In the genomic region with DNA sequence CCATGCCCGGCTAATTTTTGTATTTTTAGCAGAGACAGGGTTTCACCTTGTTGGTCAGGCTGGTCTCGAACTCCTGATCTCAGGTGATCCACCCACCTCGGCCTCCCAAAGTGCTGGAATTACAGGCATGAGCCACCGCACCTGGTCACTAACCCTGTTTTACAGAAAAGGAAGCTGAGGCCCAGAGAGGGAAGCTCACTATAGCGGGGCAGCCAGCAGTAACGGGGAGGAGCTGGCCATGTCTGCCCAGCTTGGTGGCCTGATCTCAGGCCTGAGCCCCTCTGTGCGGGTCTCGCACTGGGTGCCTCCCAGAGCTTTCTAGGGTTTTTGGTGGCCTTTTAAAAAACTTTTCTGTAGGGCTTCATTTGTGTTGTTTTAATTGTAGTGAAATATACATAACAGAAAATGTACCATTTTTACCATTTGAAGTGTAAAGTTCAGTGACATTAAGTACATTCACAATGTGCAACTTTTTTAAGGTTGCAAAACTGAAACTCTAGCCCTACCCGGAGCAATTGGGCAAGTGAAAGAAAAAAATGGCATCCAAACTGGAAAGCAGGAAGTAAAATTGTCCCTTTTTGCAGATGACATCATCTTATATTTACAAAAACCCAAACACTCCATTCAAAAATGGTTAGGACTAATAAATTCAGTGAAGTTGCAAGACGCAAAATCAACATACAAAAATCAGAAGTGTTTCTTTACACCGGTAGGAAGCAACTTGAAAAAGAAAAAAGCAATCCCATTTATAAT, we compare ENCODE assay signal across 9 cellular contexts. TPM values are rescaled to one million over a fixed set of nuclear protein-coding genes. Genes with fewer than 3 reads are reported as not detected.
DNase-seq lines count a peak whose midpoint lies in the region; ATAC-seq, FAIRE-seq and TF ChIP-seq lines count a peak whose summit lies in the region.
"Had no signal": no experiment of that assay in that cellular context is flagged by ENCODE, and none has a peak within 500 bp of the region (broad histone marks: within the 10 kb centered on the region; RNA-seq: fewer than 3 reads in every experiment).

No MANE protein-coding gene starts in this region.

- no peaks in the 10 kb centered on the region for H3K27me3 ChIP-seq in OCI-LY3 (ENCODE audit: low read depth, low read length)
- H3K27me3 ChIP-seq in colonic mucosa = no peaks in the 10 kb centered on the region

- no peak for FAIRE-seq in D721Med (lab: Jason Lieb, UNC)

- H4K20me1 ChIP-seq in OCI-LY3 (ENCODE audit: insufficient read depth, low read length) = no peaks in the 10 kb centered on the region

- peaks cover 4% of the 10 kb centered on the region for H3K9me3 Mint-ChIP-seq in activated CD8-positive, alpha-beta memory T cell treated with anti-CD3 and anti-CD28 coated beads, Interleukin-2, amount 10 ng/mL, durations not matched to agents 7 days and 5 days (ENCODE audit: low read depth)
- peaks cover 5% of the 10 kb centered on the region for H3K9me3 Mint-ChIP-seq in stimulated activated effector memory CD8-positive, alpha-beta T cell treated with anti-CD3 and anti-CD28 coated beads, Interleukin-12 subunit alpha, Interleukin-12 subunit beta, amount 100 ng/mL, for 72 hours

- H3K79me2 ChIP-seq in OCI-LY3 (ENCODE audit: low read length) = no peaks in the 10 kb centered on the region

- peak overlapping the region; percentile 67 for H3K4me3 ChIP-seq in OCI-LY3 (ENCODE audit: low read length)
- H3K4me3 ChIP-seq in colonic mucosa = no peak overlapping the region

- H3K27me3 Mint-ChIP-seq in activated CD8-positive, alpha-beta memory T cell treated with anti-CD3 and anti-CD28 coated beads, Interleukin-2, amount 10 ng/mL, durations not matched to agents 7 days and 5 days = peaks cover 2% of the 10 kb centered on the region

- H3K36me3 Mint-ChIP-seq in activated CD8-positive, alpha-beta memory T cell treated with anti-CD3 and anti-CD28 coated beads, Interleukin-2, amount 10 ng/mL, durations not matched to agents 7 days and 5 days = peaks cover 5% of the 10 kb centered on the region
- H3K36me3 Mint-ChIP-seq in stimulated activated effector memory CD8-positive, alpha-beta T cell treated with anti-CD3 and anti-CD28 coated beads, Interleukin-12 subunit alpha, Interleukin-12 subunit beta, amount 100 ng/mL, for 72 hours = peaks cover 8% of the 10 kb centered on the region

- H3K9ac ChIP-seq in OCI-LY3 (ENCODE audit: low read length) = peak overlapping the region; percentile 53
- H3K9ac ChIP-seq in colonic mucosa (ENCODE audit: low read depth in 2 of 2, low read length in 2 of 2) = no peak overlapping the region

- H3K27ac Mint-ChIP-seq in activated CD8-positive, alpha-beta memory T cell treated with anti-CD3 and anti-CD28 coated beads, Interleukin-2, amount 10 ng/mL, durations not matched to agents 7 days and 5 days = peak overlapping the region; percentile 92
- peak overlapping the region; percentile 96 for H3K27ac Mint-ChIP-seq in stimulated activated effector memory CD8-positive, alpha-beta T cell treated with anti-CD3 and anti-CD28 coated beads, Interleukin-12 subunit alpha, Interleukin-12 subunit beta, amount 100 ng/mL, for 72 hours

- H3K4me3 Mint-ChIP-seq in activated CD8-positive, alpha-beta memory T cell treated with anti-CD3 and anti-CD28 coated beads, Interleukin-2, amount 10 ng/mL, durations not matched to agents 7 days and 5 days = peak overlapping the region; percentile 86
- peak overlapping the region; percentile 90 for H3K4me3 Mint-ChIP-seq in stimulated activated effector memory CD8-positive, alpha-beta T cell treated with anti-CD3 and anti-CD28 coated beads, Interleukin-12 subunit alpha, Interleukin-12 subunit beta, amount 100 ng/mL, for 72 hours

- H3K4me1 Mint-ChIP-seq in activated CD8-positive, alpha-beta memory T cell treated with anti-CD3 and anti-CD28 coated beads, Interleukin-2, amount 10 ng/mL, durations not matched to agents 7 days and 5 days = peaks cover 31% of the 10 kb centered on the region
- H3K4me1 Mint-ChIP-seq in stimulated activated effector memory CD8-positive, alpha-beta T cell treated with anti-CD3 and anti-CD28 coated beads, Interleukin-12 subunit alpha, Interleukin-12 subunit beta, amount 100 ng/mL, for 72 hours = peaks cover 53% of the 10 kb centered on the region

- H3K27ac ChIP-seq in OCI-LY3 (ENCODE audit: low read length) = peak overlapping the region; percentile 84
- H3K27ac ChIP-seq in colonic mucosa = peak overlapping the region; percentile 11

- H3K36me3 ChIP-seq in OCI-LY3 (replicated peaks; ENCODE audit: low read depth, low read length) = peaks cover 12% of the 10 kb centered on the region
- no peaks in the 10 kb centered on the region for H3K36me3 ChIP-seq in colonic mucosa

- peaks cover 58% of the 10 kb centered on the region for H3K4me1 ChIP-seq in OCI-LY3 (ENCODE audit: low read length)
- no peaks in the 10 kb centered on the region for H3K4me1 ChIP-seq in colonic mucosa

- H3K4me2 ChIP-seq in OCI-LY3 (ENCODE audit: low read length) = peak overlapping the region; percentile 68

- no peak for TF ChIP-seq CTCF in OCI-LY3 (IDR thresholded peaks at IDR 0.05; ENCODE audit: low read depth, low read length)
- TF ChIP-seq CTCF in colonic mucosa (IDR thresholded peaks at IDR 0.05) = no peak
- no peak for TF ChIP-seq CTCF in D721Med (IDR thresholded peaks at IDR 0.05; ENCODE audit: insufficient read depth, missing control alignments)

- CTCF ChIA-PET in activated CD8-positive, alpha-beta memory T cell treated with anti-CD3 and anti-CD28 coated beads, Interleukin-2, amount 10 ng/mL, durations not matched to agents 7 days and 5 days (lab: Charles Lee) = interaction anchor here (0.7 to 2.9 kb wide), 32 partner anchors 9 to 336 kb away, joined by 3 to 23 read pairs (median 4); a partner anchor contains a TSS

- H2AFZ ChIP-seq in OCI-LY3 (ENCODE audit: low read depth, low read length) = peak overlapping the region; percentile 30; the same call in 1 of the 2 replicates

- H3K9me3 ChIP-seq in OCI-LY3 (ENCODE audit: insufficient read depth, low read length) = peaks cover 12% of the 10 kb centered on the region
- H3K9me3 ChIP-seq in colonic mucosa = no peaks in the 10 kb centered on the region

- peak; percentile 32 for ATAC-seq in activated CD8-positive, alpha-beta memory T cell treated with anti-CD3 and anti-CD28 coated beads, Interleukin-2, amount 10 ng/mL, durations not matched to agents 7 days and 5 days
- no peak for ATAC-seq in stimulated activated effector memory CD8-positive, alpha-beta T cell treated with anti-CD3 and anti-CD28 coated beads, Interleukin-12 subunit alpha, Interleukin-12 subunit beta, amount 100 ng/mL, for 72 hours
- no peak for ATAC-seq in GM21515 (IDR thresholded peaks at IDR 0.05; ENCODE audit: unreplicated experiment)

- intact Hi-C loops in colonic mucosa (cut with DNase I) = loop anchor here (10.0 kb wide), 1 partner anchor 103 kb away; no protein-coding TSS in a partner anchor

- no peak for DNase-seq in activated CD8-positive, alpha-beta memory T cell treated with anti-CD3 and anti-CD28 coated beads, Interleukin-2, amount 10 ng/mL, durations not matched to agents 7 days and 5 days
- DNase-seq in activated CD8-positive, alpha-beta memory T cell treated with anti-CD3 and anti-CD28 coated beads, Interleukin-2, amount 50 U/mL, for 48 hours = no peak
- DNase-seq in colonic mucosa (no peak), COLO668 (lab: John Stamatoyannopoulos, UW; ENCODE audit: unreplicated experiment) (no peak), D721Med (ENCODE audit: insufficient read length, low spot score) (no peak)
- DNase-seq in stimulated activated effector memory CD8-positive, alpha-beta T cell treated with anti-CD3 and anti-CD28 coated beads, Interleukin-12 subunit alpha, Interleukin-12 subunit beta, amount 100 ng/mL, for 72 hours (ENCODE audit: low spot score in 2 of 2) = no peak
- DNase-seq: NCI-H774 had no signal

RNA-seq across cellular contexts. Expression of a gene that starts 14.5 kb away (rescaled TPM):
- total RNA-seq in activated CD8-positive, alpha-beta memory T cell treated with anti-CD3 and anti-CD28 coated beads, Interleukin-2, amount 10 ng/mL, durations not matched to agents 7 days and 5 days = 100 to 1,000 TPM in 1 of 2 experiments, 10 to 100 TPM in 1; 97.8 to 123 TPM
- 1 to 10 TPM; 3.0 to 7.4 TPM for total RNA-seq in colonic mucosa

RNA-seq across cellular contexts. Expression of a gene that starts 23.8 kb away (rescaled TPM):
- 100 to 1,000 TPM; 834 to 907 TPM for total RNA-seq in activated CD8-positive, alpha-beta memory T cell treated with anti-CD3 and anti-CD28 coated beads, Interleukin-2, amount 10 ng/mL, durations not matched to agents 7 days and 5 days
- total RNA-seq in colonic mucosa = 10 to 100 TPM; 27.4 to 27.6 TPM

RNA-seq across cellular contexts. Expression of a gene that starts 55.6 kb away (rescaled TPM):
- 1 to 10 TPM; 1.3 to 2.2 TPM for total RNA-seq in activated CD8-positive, alpha-beta memory T cell treated with anti-CD3 and anti-CD28 coated beads, Interleukin-2, amount 10 ng/mL, durations not matched to agents 7 days and 5 days
- total RNA-seq in colonic mucosa = under 1 TPM in 1 of 2 donors, not detected in 1; 0.12 TPM

Comparison
In these comparisons a context has a peak if more than half of its experiments do, and no peak if none do; other contexts are left out.
1. RNA of a gene that starts 14.5 kb away (total RNA-seq): 97.8 to 123 TPM in activated CD8-positive, alpha-beta memory T cell treated with anti-CD3 and anti-CD28 coated beads, Interleukin-2, amount 10 ng/mL, durations not matched to agents 7 days and 5 days; 3.0 to 7.4 TPM in colonic mucosa; every median in the first group is over 10 times any median in the second.
2. RNA of a gene that starts 23.8 kb away (total RNA-seq): 834 to 907 TPM in activated CD8-positive, alpha-beta memory T cell treated with anti-CD3 and anti-CD28 coated beads, Interleukin-2, amount 10 ng/mL, durations not matched to agents 7 days and 5 days; 27.4 to 27.6 TPM in colonic mucosa; every median in the first group is over 10 times any median in the second.